Comparison of ENCODE assay signal across 1 cellular context in the genomic region with DNA sequence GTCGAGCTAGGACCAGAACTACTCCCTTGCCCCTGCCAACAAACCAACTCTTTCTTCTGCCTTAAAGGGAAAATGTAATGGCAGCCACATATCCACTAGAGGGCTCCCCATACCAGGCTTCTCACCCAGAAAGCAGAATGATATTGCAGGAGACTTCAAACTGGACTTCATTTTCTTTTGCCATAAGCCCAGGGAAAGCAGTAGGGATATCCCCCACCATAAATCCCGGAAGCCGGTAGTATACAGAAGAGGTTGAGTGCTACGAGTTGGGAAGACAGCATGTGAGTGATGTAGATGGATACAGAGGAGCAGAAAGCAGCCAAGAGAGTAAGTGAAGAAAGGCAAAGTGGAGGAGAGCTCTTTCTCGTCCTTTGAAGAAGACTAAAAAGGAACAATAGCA.
TF ChIP-seq lines count a peak whose summit lies in the region.

No MANE protein-coding gene starts in this region.

TF ChIP-seq in H1, 55 proteins besides CTCF, POLR2A, EP300 and RAD21:
- no peak for TF ChIP-seq CREB1 (IDR thresholded peaks at IDR 0.05)
- TF ChIP-seq TBP (IDR thresholded peaks at IDR 0.05; ENCODE audit: low read depth, low read length) = 0 out of 2 replicates have a peak, but pooled peaks have one; percentile 17
